26 cellular contexts compared by ENCODE assay signal in the genomic region with DNA sequence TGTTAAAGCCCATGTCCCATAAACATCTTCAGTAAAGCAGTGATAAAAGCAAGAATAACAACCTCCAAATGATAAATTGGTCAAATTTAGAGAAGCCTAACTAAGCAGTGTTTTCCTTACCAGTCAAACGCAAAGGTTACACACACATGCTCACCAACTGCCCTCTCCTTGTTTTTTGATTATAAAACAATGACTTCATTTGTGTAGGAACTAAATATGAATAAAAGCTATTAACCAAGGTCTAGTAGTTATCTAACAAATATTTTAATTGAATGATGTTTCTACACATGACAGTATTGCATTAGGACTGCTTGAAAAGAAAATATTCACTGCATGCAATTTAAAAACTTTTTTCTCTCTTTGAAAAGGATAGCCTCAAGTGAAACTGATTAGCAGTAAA. TPM values are rescaled to one million over a fixed set of nuclear protein-coding genes. Genes with fewer than 3 reads are reported as not detected.
DNase-seq lines count a peak whose midpoint lies in the region; FAIRE-seq and TF ChIP-seq lines count a peak whose summit lies in the region.
"Had no signal": no experiment of that assay in that cellular context is flagged by ENCODE, and none has a peak within 500 bp of the region (broad histone marks: within the 10 kb centered on the region; RNA-seq: fewer than 3 reads in every experiment).

No MANE protein-coding gene starts in this region.

- no peak overlapping the region for H3K27ac ChIP-seq in WERI-Rb-1
- H3K27ac ChIP-seq: BLaER1 treated with 17β-estradiol and CSF1 and Interleukin-3, amounts not matched to agents 10 nM and 100 nM had no signal

- no peak overlapping the region for H3K4me3 ChIP-seq in WERI-Rb-1 (ENCODE audit: low read depth, low read length)
- no peak overlapping the region for H3K4me3 ChIP-seq in H7 (ENCODE audit: insufficient read depth, low read depth, low read length)
- H3K4me3 ChIP-seq: BLaER1 treated with 17β-estradiol and CSF1 and Interleukin-3, amounts not matched to agents 10 nM and 100 nM; GM12878 had no signal

- peak; percentile 30 for FAIRE-seq in A204.1 (lab: Jason Lieb, UNC)
- FAIRE-seq: GM12878, GM12892, GM18507 had no signal

- DNase-seq in SK-MEL-5 (ENCODE audit: low read depth, low spot score) (peak; percentile 51), foreskin melanocyte (peak; percentile 35), NCI-H1417 treated with DMSO at 0.1 percent for 48 hours (lab: John Stamatoyannopoulos, UW) (no peak), WERI-Rb-1 (no peak), H7 (no peak)
- DNase-seq: ACHN; CD4-positive, alpha-beta T cell; CD8-positive, alpha-beta T cell; COR-L47; DMS 273 treated with DMSO at 0.1 percent for 48 hours; DMS153; DMS53; DMS79; DND-41; EL; GDM1 had no signal

- no peak for TF ChIP-seq CTCF in WERI-Rb-1 (IDR thresholded peaks at IDR 0.05; ENCODE audit: low read depth, low read length)

- H3K9me3 ChIP-seq in WERI-Rb-1 (ENCODE audit: severe bottlenecking), result no peaks in the 10 kb centered on the region
- H3K9me3 ChIP-seq: BLaER1 treated with 17β-estradiol and CSF1 and Interleukin-3, amounts not matched to agents 10 nM and 100 nM had no signal

- in situ Hi-C loops in SK-MEL-5 (cut with HindIII; ENCODE audit: low pct_unique_long_range_greater_than_20kb, low sequenced_read_pairs), result no loop called here

- no peaks in the 10 kb centered on the region for H3K36me3 ChIP-seq in WERI-Rb-1
- no peaks in the 10 kb centered on the region for H3K36me3 ChIP-seq in H7 (replicated peaks; ENCODE audit: control insufficient read depth, insufficient read depth, low read length)
- H3K36me3 ChIP-seq: BLaER1 treated with 17β-estradiol and CSF1 and Interleukin-3, amounts not matched to agents 10 nM and 100 nM had no signal

- no peaks in the 10 kb centered on the region for H3K27me3 ChIP-seq in WERI-Rb-1 (ENCODE audit: insufficient read depth, low read depth, severe bottlenecking)
- no peaks in the 10 kb centered on the region for H3K27me3 ChIP-seq in H7 (ENCODE audit: control insufficient read depth, insufficient read depth, low read length)
- H3K27me3 ChIP-seq: BLaER1 treated with 17β-estradiol and CSF1 and Interleukin-3, amounts not matched to agents 10 nM and 100 nM had no signal

RNA-seq across cellular contexts. Expression of a gene that starts 36.7 kb away (rescaled TPM):
- total RNA-seq in SK-MEL-5 (2014; rRNA removed; shearing (Covaris generic)), result 0.13 and 0.21 TPM in 2 replicates
- polyA plus RNA-seq in SK-MEL-5 (2015; cell fraction: cytosol; rRNA removed), result not detected in 2 replicates
- polyA plus RNA-seq in SK-MEL-5 (2015; cell fraction: nucleus; rRNA removed), result not detected in 2 replicates
- not detected in 2 replicates for total RNA-seq in H7 (2014; rRNA removed; shearing (Covaris generic))
- total RNA-seq: A172; A673; CD4-positive, alpha-beta T cell; CD8-positive, alpha-beta T cell; G401; GM12878 had no signal
- polyA plus RNA-seq: AG04450, BJ had no signal

Comparison
In these comparisons a context has a peak if more than half of its experiments do, and no peak if none do; other contexts are left out.
1. DNase-seq: peak in SK-MEL-5 (single experiment) and foreskin melanocyte (single experiment); none in NCI-H1417 treated with DMSO at 0.1 percent for 48 hours (single experiment), WERI-Rb-1 (single experiment) and H7 (single experiment).